23 cellular contexts compared by ENCODE assay signal in the genomic region with DNA sequence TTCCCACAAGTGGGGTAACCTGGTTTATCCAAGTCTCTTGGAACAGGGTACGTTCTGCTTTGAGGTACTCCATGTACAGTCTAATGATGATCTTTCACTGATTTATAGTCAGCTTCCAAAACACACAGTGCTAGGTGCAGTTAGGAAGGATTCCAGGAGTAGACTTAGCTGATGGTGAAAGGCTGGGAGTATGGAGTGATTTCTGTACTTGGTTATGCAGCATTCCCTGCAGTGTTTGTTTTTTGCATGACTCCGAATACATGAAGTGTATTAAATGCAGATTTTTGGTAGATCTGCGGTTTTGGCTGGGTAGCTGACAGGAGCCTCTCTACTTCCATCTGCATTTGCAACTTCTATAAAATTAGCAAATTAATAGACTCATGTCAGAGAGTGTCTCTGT. TPM values are rescaled to one million over a fixed set of nuclear protein-coding genes. Genes with fewer than 3 reads are reported as not detected.
A peak's percentile ranks its signal among the peaks of the same experiment; 100 is the strongest.
DNase-seq lines count a peak whose midpoint lies in the region; ATAC-seq, FAIRE-seq and TF ChIP-seq lines count a peak whose summit lies in the region.
"Had no signal": no experiment of that assay in that cellular context is flagged by ENCODE, and none has a peak within 500 bp of the region (broad histone marks: within the 10 kb centered on the region; RNA-seq: fewer than 3 reads in every experiment).

No MANE protein-coding gene starts in this region.

- TF ChIP-seq RAD21 in H1 (IDR thresholded peaks at IDR 0.05 in 1 of 2, conservative IDR thresholded peaks at IDR 0.05 in 1 of 2; ENCODE audit: low read depth in 2 of 2, low read length in 2 of 2) = no peak

- H2BK20ac ChIP-seq in H1 (ENCODE audit: low read length) = no peak overlapping the region

- H2AK5ac ChIP-seq in H1 (ENCODE audit: low read depth, low read length) = no peak overlapping the region

- CTCF ChIA-PET in T-cell (lab: Charles Lee) (no interaction called here), H1 (lab: Charles Lee; ENCODE audit: partially characterized antibody) (no interaction called here)

- peaks cover 6 to 12% of the 10 kb centered on the region in 2 experiments for H4K20me1 ChIP-seq in H1 (replicated peaks in 1 of 2; ENCODE audit: control insufficient read depth in 1 of 2, insufficient read depth in 2 of 2, low read length in 2 of 2)

- H3K27me3 ChIP-seq in CD4-positive, CD25-positive, alpha-beta regulatory T cell (ENCODE audit: control insufficient read depth, insufficient read depth, low read length) = no peaks in the 10 kb centered on the region
- H3K27me3 ChIP-seq in H1 (replicated peaks in 1 of 4; ENCODE audit: control insufficient read depth in 3 of 4, extremely low read depth in 1 of 4, insufficient read depth in 3 of 4, low read length in 3 of 4) = no peaks in the 10 kb centered on the region; a peak in 1 of 7 replicates
- H3K27me3 ChIP-seq: body of pancreas, sigmoid colon, stomach had no signal

- peaks cover 41% of the 10 kb centered on the region for H3K36me3 ChIP-seq in CD4-positive, CD25-positive, alpha-beta regulatory T cell (ENCODE audit: control insufficient read depth, insufficient read depth, low read length)
- peaks cover 21 to 52% (median 34%) of the 10 kb centered on the region in 4 experiments for H3K36me3 ChIP-seq in H1 (ENCODE audit: control insufficient read depth in 2 of 4, insufficient read depth in 4 of 4, low read length in 3 of 4)

- H3K18ac ChIP-seq in H1 (ENCODE audit: extremely low read depth, low read length) = no peak overlapping the region

- H3K79me1 ChIP-seq in H1 (ENCODE audit: low read depth, low read length) = no peaks in the 10 kb centered on the region; the same call in 1 of the 2 replicates

- peak overlapping the region in 2 of 3 donors; percentile 55 to 78 for H3K27ac Mint-ChIP-seq in CD4-positive, CD25-positive, alpha-beta regulatory T cell
- peak overlapping the region; percentile 52 to 63 for H3K27ac Mint-ChIP-seq in T-cell
- H3K27ac Mint-ChIP-seq: activated naive CD8-positive, alpha-beta T cell treated with anti-CD3 and anti-CD28 coated beads, Interleukin-2, amount 10 ng/mL, durations not matched to agents 7 days and 5 days had no signal

- no peak overlapping the region for H3K23ac ChIP-seq in H1 (ENCODE audit: insufficient read length)

- no peak overlapping the region for H4K5ac ChIP-seq in H1 (ENCODE audit: insufficient read length, low read depth, low read length)

- peak in 1 of 2 experiments; percentile 41; a peak in 2 of 3 replicates for TF ChIP-seq POLR2A in H1 (IDR thresholded peaks at IDR 0.05; ENCODE audit: control extremely low read depth in 1 of 2, low read depth in 2 of 2, low read length in 2 of 2)

- TF ChIP-seq CTCF in 22Rv1 (IDR thresholded peaks at IDR 0.05) (no peak), H1 (IDR thresholded peaks at IDR 0.05; ENCODE audit: control extremely low read depth in 1 of 3, insufficient read depth in 1 of 3, low read depth in 1 of 3, low read length in 3 of 3) (no peak)

- peaks cover 29% of the 10 kb centered on the region for H3K4me1 ChIP-seq in CD4-positive, CD25-positive, alpha-beta regulatory T cell (ENCODE audit: control insufficient read depth, insufficient read depth, low read length, poor library complexity, severe bottlenecking)
- H3K4me1 ChIP-seq in H1 (replicated peaks in 1 of 4; ENCODE audit: control insufficient read depth in 3 of 4, insufficient read depth in 4 of 4, low read length in 3 of 4) = peaks cover 2 to 8% (median 6%) of the 10 kb centered on the region in 4 experiments; a peak in 5 of 7 replicates

- H2BK5ac ChIP-seq in H1 (ENCODE audit: low read depth, low read length) = no peak overlapping the region

- peaks cover 11% of the 10 kb centered on the region for H3K23me2 ChIP-seq in H1 (ENCODE audit: low read depth, low read length)

- peaks cover 24 to 56% (median 41%) of the 10 kb centered on the region in 4 donors for H3K4me1 Mint-ChIP-seq in CD4-positive, CD25-positive, alpha-beta regulatory T cell
- peaks cover 38 to 47% (median 46%) of the 10 kb centered on the region in 3 donors for H3K4me1 Mint-ChIP-seq in T-cell

- no peak for DNase-seq in CD4-positive, CD25-positive, alpha-beta regulatory T cell
- no peak for DNase-seq in T-cell
- no peak for DNase-seq in H1 (ENCODE audit: low read depth in 1 of 2, low spot score in 2 of 2)
- no peak for DNase-seq in DMS53 (lab: John Stamatoyannopoulos, UW)
- DNase-seq in left lobe of liver (ENCODE audit: low spot score) = no peak
- DNase-seq: activated naive CD8-positive, alpha-beta T cell treated with anti-CD3 and anti-CD28 coated beads, Interleukin-2, amount 10 ng/mL, durations not matched to agents 7 days and 5 days; AML-193; body of pancreas; GM23248; head of caudate nucleus; lower lobe of right lung; NCI-H1105; NCI-H524 treated with DMSO at 0.1 percent for 48 hours; sigmoid colon; stomach; trophoblast cell; WERI-Rb-1 had no signal

- H3K4me3 ChIP-seq in CD4-positive, CD25-positive, alpha-beta regulatory T cell (ENCODE audit: low read depth, low read length) = no peak overlapping the region
- no peak overlapping the region for H3K4me3 ChIP-seq in H1 (ENCODE audit: extremely low read depth in 1 of 4, insufficient read depth in 2 of 4, low read depth in 3 of 4, low read length in 4 of 4)
- H3K4me3 ChIP-seq: body of pancreas, coronary artery, GM23248, lower lobe of right lung, sigmoid colon, stomach had no signal

- H3K27me3 Mint-ChIP-seq in CD4-positive, CD25-positive, alpha-beta regulatory T cell = no peaks in the 10 kb centered on the region
- H3K27me3 Mint-ChIP-seq in T-cell = no peaks in the 10 kb centered on the region
- H3K27me3 Mint-ChIP-seq: activated naive CD8-positive, alpha-beta T cell treated with anti-CD3 and anti-CD28 coated beads, Interleukin-2, amount 10 ng/mL, durations not matched to agents 7 days and 5 days had no signal

- no peak for ATAC-seq in CD4-positive, CD25-positive, alpha-beta regulatory T cell (ENCODE audit: low read depth in 2 of 2)
- ATAC-seq in T-cell (replicated peaks in 1 of 4) (no peak), left lobe of liver (no peak), HG03039 (IDR thresholded peaks at IDR 0.05; ENCODE audit: unreplicated experiment) (no peak)
- ATAC-seq: body of pancreas, lower lobe of right lung had no signal

- H3K56ac ChIP-seq in H1 (replicated peaks; ENCODE audit: insufficient read length, low read depth, low read length) = no peak overlapping the region

- no peaks in the 10 kb centered on the region for H3K9me3 Mint-ChIP-seq in CD4-positive, CD25-positive, alpha-beta regulatory T cell
- H3K9me3 Mint-ChIP-seq in T-cell = no peaks in the 10 kb centered on the region
- H3K9me3 Mint-ChIP-seq: activated naive CD8-positive, alpha-beta T cell treated with anti-CD3 and anti-CD28 coated beads, Interleukin-2, amount 10 ng/mL, durations not matched to agents 7 days and 5 days had no signal

- H3K4ac ChIP-seq in H1 (replicated peaks; ENCODE audit: insufficient read length, low read depth, low read length) = no peak overlapping the region

- peaks cover 31% of the 10 kb centered on the region for H3K36me3 Mint-ChIP-seq in CD4-positive, CD25-positive, alpha-beta regulatory T cell
- peaks cover 33% of the 10 kb centered on the region for H3K36me3 Mint-ChIP-seq in T-cell

- H2BK15ac ChIP-seq in H1 (ENCODE audit: low read length) = no peak overlapping the region

- POLR2A ChIA-PET in T-cell (lab: Charles Lee) = no interaction called here
- POLR2A ChIA-PET in H1 (lab: Charles Lee; ENCODE audit: partially characterized antibody) = interaction anchor here (0.6 to 2.9 kb wide), 8 partner anchors 9 to 125 kb away, joined by 3 to 23 read pairs (median 5); no protein-coding TSS in a partner anchor

- no peak for FAIRE-seq in H1 (lab: Jason Lieb, UNC)
- FAIRE-seq: endometrium, islet of Langerhans had no signal

- no peak overlapping the region for H4K91ac ChIP-seq in H1 (replicated peaks; ENCODE audit: insufficient read length, low read length)

- no peak overlapping the region for H4K8ac ChIP-seq in H1 (ENCODE audit: extremely low read depth, insufficient read depth, low read length)

- 92% methylated on average over 3 of the region's 3 CpGs; no CpG with 5 or more reads in 1 of the 2 experiments for WGBS in H1 (ENCODE audit: extremely low coverage in 1 of 2, insufficient coverage in 1 of 2, insufficient read length in 1 of 2, insufficient replicate concordance in 2 of 2, low coverage in 1 of 2, low lambda C conversion rate in 2 of 2, missing lambda C conversion rate in 1 of 2), 2 experiments

- H3K4me3 Mint-ChIP-seq in CD4-positive, CD25-positive, alpha-beta regulatory T cell = peak overlapping the region in 1 of 4 donors; percentile 84
- H3K4me3 Mint-ChIP-seq in T-cell = no peak overlapping the region

- no peak overlapping the region for H2BK12ac ChIP-seq in H1 (ENCODE audit: low read depth, low read length)

- H3K4me2 ChIP-seq in H1 (ENCODE audit: insufficient read depth in 1 of 2, low read depth in 2 of 2, low read length in 2 of 2) = no peak overlapping the region

- no peak for TF ChIP-seq EP300 in H1 (IDR thresholded peaks at IDR 0.05; ENCODE audit: borderline replicate concordance in 1 of 2, low read depth in 2 of 2, low read length in 2 of 2)

- H3K27ac ChIP-seq in 22Rv1 = peak overlapping the region; percentile 40
- H3K27ac ChIP-seq in CD4-positive, CD25-positive, alpha-beta regulatory T cell (ENCODE audit: insufficient read depth, low read length, poor library complexity, severe bottlenecking) = no peak overlapping the region
- no peak overlapping the region for H3K27ac ChIP-seq in H1 (ENCODE audit: low read depth, low read length)
- H3K27ac ChIP-seq: body of pancreas, coronary artery, GM23248, lower lobe of right lung, parathyroid adenoma, sigmoid colon, stomach, WERI-Rb-1 had no signal

- no peaks in the 10 kb centered on the region for H3K9me3 ChIP-seq in CD4-positive, CD25-positive, alpha-beta regulatory T cell (ENCODE audit: control insufficient read depth in 2 of 2, low read length in 2 of 2)
- H3K9me3 ChIP-seq in H1 (ENCODE audit: insufficient read depth in 2 of 2, low read depth in 1 of 2, low read length in 1 of 2) = no peaks in the 10 kb centered on the region
- H3K9me3 ChIP-seq: body of pancreas, lower lobe of right lung, sigmoid colon, stomach had no signal

- 0 out of 7 replicates have a peak overlapping the region, but pooled peaks of 1 of the 4 experiments have one; percentile 33 for H3K9ac ChIP-seq in H1 (replicated peaks in 1 of 4; ENCODE audit: extremely low read depth in 1 of 4, low read depth in 3 of 4, low read length in 3 of 4)
- H3K9ac ChIP-seq: GM23248, parathyroid adenoma had no signal

- no peak overlapping the region for H2BK120ac ChIP-seq in H1 (replicated peaks; ENCODE audit: low read depth, low read length)

- peaks cover 5 to 15% of the 10 kb centered on the region in 2 experiments; a peak in 3 of 4 replicates for H3K79me2 ChIP-seq in H1 (ENCODE audit: control insufficient read depth in 1 of 2, insufficient read depth in 2 of 2, low read length in 2 of 2)

- no peak overlapping the region for H3K14ac ChIP-seq in H1 (ENCODE audit: insufficient read length)

- no peak overlapping the region for H2AFZ ChIP-seq in H1 (ENCODE audit: low read length)
- H2AFZ ChIP-seq: GM23248, parathyroid adenoma had no signal

RNA-seq across cellular contexts. Expression of gene HMGN2, which starts 3.7 kb away (rescaled TPM):
- 323 TPM for total RNA-seq in CD4-positive, CD25-positive, alpha-beta regulatory T cell
- polyA plus RNA-seq in CD4-positive, CD25-positive, alpha-beta regulatory T cell = 1,000 to 10,000 TPM in 1 of 4 donors, 100 to 1,000 TPM in 3; 899 to 1,017 (median 929) TPM
- total RNA-seq in T-cell (100 to 1,000 TPM; 310 to 341 (median 325) TPM), left lobe of liver (84.3 TPM)
- total RNA-seq in H1 (2021; fragmentation: NEBNext Ultra II Directional; extraction: Animal tissue kit (Norgen Biotek cat#: 25700)) = 452 and 453 TPM in 2 replicates
- 144 and 254 TPM in 2 replicates for polyA plus RNA-seq in H1 (2011; rRNA removed)
- polyA plus RNA-seq in H1 (2011; cell fraction: cytosol; rRNA removed) = 207 TPM
- polyA plus RNA-seq in H1 (2011; cell fraction: nucleus; rRNA removed) = 139 TPM
- 401 to 512 TPM (median 449 TPM) in 4 replicates for polyA plus RNA-seq in H1 (2012, experiment 1 of 2)
- 287 TPM for polyA plus RNA-seq in H1 (2012, experiment 2 of 2)
- 455 TPM for polyA plus RNA-seq in H1 (2013, experiment 1 of 2)
- polyA plus RNA-seq in H1 (2013, experiment 2 of 2) = 462 TPM
- polyA minus RNA-seq in H1 (2011; rRNA and poly(A)+ RNA removed) = 78.8 and 84.2 TPM in 2 replicates
- 84.5 TPM for polyA minus RNA-seq in H1 (2011; cell fraction: cytosol; rRNA and poly(A)+ RNA removed)
- 135 TPM for polyA minus RNA-seq in H1 (2011; cell fraction: nucleus; rRNA and poly(A)+ RNA removed)

RNA-seq across cellular contexts. Expression of gene DHDDS, which starts 43.9 kb away (rescaled TPM):
- total RNA-seq in CD4-positive, CD25-positive, alpha-beta regulatory T cell = 40.3 TPM
- 10 to 100 TPM; 24.1 to 31.2 (median 25.6) TPM for polyA plus RNA-seq in CD4-positive, CD25-positive, alpha-beta regulatory T cell
- total RNA-seq in T-cell (10 to 100 TPM; 34.9 to 48.2 (median 42.9) TPM), left lobe of liver (25.9 TPM)
- total RNA-seq in H1 (2021; fragmentation: NEBNext Ultra II Directional; extraction: Animal tissue kit (Norgen Biotek cat#: 25700)) = 44.6 and 48.0 TPM in 2 replicates
- 28.3 and 30.1 TPM in 2 replicates for polyA plus RNA-seq in H1 (2011; rRNA removed)
- 43.4 TPM for polyA plus RNA-seq in H1 (2011; cell fraction: cytosol; rRNA removed)
- polyA plus RNA-seq in H1 (2011; cell fraction: nucleus; rRNA removed) = 34.7 TPM
- 42.6 to 51.6 TPM (median 44.8 TPM) in 4 replicates for polyA plus RNA-seq in H1 (2012, experiment 1 of 2)
- polyA plus RNA-seq in H1 (2012, experiment 2 of 2) = 37.7 TPM
- polyA plus RNA-seq in H1 (2013, experiment 1 of 2) = 24.3 TPM
- 21.4 TPM for polyA plus RNA-seq in H1 (2013, experiment 2 of 2)
- 56.8 TPM in 2 replicates for polyA minus RNA-seq in H1 (2011; rRNA and poly(A)+ RNA removed)
- 23.6 TPM for polyA minus RNA-seq in H1 (2011; cell fraction: cytosol; rRNA and poly(A)+ RNA removed)
- 56.6 TPM for polyA minus RNA-seq in H1 (2011; cell fraction: nucleus; rRNA and poly(A)+ RNA removed)

RNA-seq across cellular contexts. Expression of gene RPS6KA1, which starts 53.6 kb away (rescaled TPM):
- 97.4 TPM for total RNA-seq in CD4-positive, CD25-positive, alpha-beta regulatory T cell
- polyA plus RNA-seq in CD4-positive, CD25-positive, alpha-beta regulatory T cell = 100 to 1,000 TPM; 168 to 218 (median 175) TPM
- 100 to 1,000 TPM in 3 of 5 donors, 10 to 100 TPM in 2; 85.8 to 123 (median 101) TPM for total RNA-seq in T-cell
- 55.0 and 56.5 TPM in 2 replicates for total RNA-seq in H1 (2021; fragmentation: NEBNext Ultra II Directional; extraction: Animal tissue kit (Norgen Biotek cat#: 25700))
- polyA plus RNA-seq in H1 (2011; rRNA removed) = 44.3 and 48.8 TPM in 2 replicates
- polyA plus RNA-seq in H1 (2011; cell fraction: cytosol; rRNA removed) = 46.1 TPM
- polyA plus RNA-seq in H1 (2011; cell fraction: nucleus; rRNA removed) = 65.0 TPM
- 40.0 to 54.8 TPM (median 50.7 TPM) in 4 replicates for polyA plus RNA-seq in H1 (2012, experiment 1 of 2)
- 54.0 TPM for polyA plus RNA-seq in H1 (2012, experiment 2 of 2)
- polyA plus RNA-seq in H1 (2013, experiment 1 of 2) = 33.6 TPM
- 28.5 TPM for polyA plus RNA-seq in H1 (2013, experiment 2 of 2)
- 63.2 and 67.1 TPM in 2 replicates for polyA minus RNA-seq in H1 (2011; rRNA and poly(A)+ RNA removed)
- polyA minus RNA-seq in H1 (2011; cell fraction: cytosol; rRNA and poly(A)+ RNA removed) = 47.8 TPM
- 43.5 TPM for polyA minus RNA-seq in H1 (2011; cell fraction: nucleus; rRNA and poly(A)+ RNA removed)
- 12.9 TPM for total RNA-seq in left lobe of liver
